In the genomic region with DNA sequence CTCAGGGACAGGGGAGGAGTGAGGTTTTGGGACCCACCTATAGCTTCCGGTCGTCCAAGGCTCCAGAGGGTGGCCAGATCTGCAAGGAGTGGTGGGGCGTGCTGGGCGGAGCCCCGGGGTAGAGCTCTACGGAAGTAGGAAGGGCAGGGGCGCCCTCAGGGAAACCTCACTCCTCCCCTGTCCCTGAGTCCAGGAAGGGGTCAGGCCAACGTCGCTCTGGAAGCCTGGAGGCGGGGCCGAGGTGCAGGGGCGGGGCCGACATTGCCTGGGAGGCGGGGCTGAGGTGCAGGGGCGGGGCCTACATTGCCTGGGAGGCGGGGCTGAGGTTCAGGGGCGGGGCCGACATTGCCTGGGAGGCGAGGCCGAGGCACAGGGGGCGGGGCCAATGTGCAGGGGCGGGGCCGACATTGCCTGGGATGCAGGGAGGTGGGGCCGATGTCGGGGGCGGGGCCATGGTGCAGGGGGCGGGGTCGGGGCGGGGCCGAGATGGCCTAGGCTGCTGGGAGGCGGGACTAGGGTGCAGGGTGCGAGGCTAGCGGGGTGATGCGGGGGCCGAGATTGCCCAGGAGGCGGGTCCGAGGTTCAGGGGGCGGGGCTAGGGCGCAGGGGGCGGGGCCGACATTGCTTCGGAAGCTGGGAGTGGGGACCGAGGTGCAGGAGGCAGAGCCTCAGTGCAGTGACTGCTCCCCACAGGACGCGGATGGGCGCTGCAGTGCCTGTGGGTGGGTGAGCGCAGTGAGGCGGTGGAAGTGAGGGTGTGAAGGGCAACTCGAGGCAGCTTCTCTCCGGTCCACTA, we compare ENCODE assay signal across 8 cellular contexts. TPM values are rescaled to one million over a fixed set of nuclear protein-coding genes. Genes with fewer than 3 reads are reported as not detected.
DNase-seq lines count a peak whose midpoint lies in the region; ATAC-seq and TF ChIP-seq lines count a peak whose summit lies in the region.

No MANE protein-coding gene starts in this region.

- H3K27me3 ChIP-seq in adrenal gland = no peaks in the 10 kb centered on the region
- no peaks in the 10 kb centered on the region for H3K27me3 ChIP-seq in iPS-15b (ENCODE audit: control insufficient read depth, insufficient read depth, low read length)

- 3 to 11% (median 6%) methylated on average over 13 to 50 of the region's 50 CpGs for WGBS in adrenal gland, 4 donors

- no peak overlapping the region for H3K4me3 Mint-ChIP-seq in T-helper 17 cell

- peaks cover 4 to 7% of the 10 kb centered on the region in 2 donors for H3K4me1 ChIP-seq in adrenal gland (replicated peaks in 1 of 2)
- no peaks in the 10 kb centered on the region for H3K4me1 ChIP-seq in iPS-15b (ENCODE audit: control insufficient read depth, insufficient read depth, low read length)

- H3K36me3 Mint-ChIP-seq in T-helper 17 cell (ENCODE audit: low read depth) = no peaks in the 10 kb centered on the region

- DNase-seq in SHP77 (lab: John Stamatoyannopoulos, UW) (peak; percentile 31 to 54), SHP77 treated with DMSO at 0.1 percent for 48 hours (lab: John Stamatoyannopoulos, UW) (no peak), T-helper 17 cell (peak; percentile 58 to 61 (median 60)), adrenal gland (peak; percentile 87 to 97 (median 91))
- peak; percentile 36 for DNase-seq in stimulated activated CD4-positive, alpha-beta T cell treated with anti-CD3 and anti-CD28 coated beads, Interleukin-2, amount 100 ng/mL, for 4 hours (ENCODE audit: low read depth)

- H3K4me3 ChIP-seq in adrenal gland = peak overlapping the region in 2 of 4 donors; percentile 2 to 50
- H3K4me3 ChIP-seq in iPS-15b (ENCODE audit: low read depth, low read length) = peak overlapping the region; percentile 63

- intact Hi-C loops in adrenal gland (cut with DNase I) = no loop called here

- H3K36me3 ChIP-seq in adrenal gland (replicated peaks in 1 of 2) (no peaks in the 10 kb centered on the region), iPS-15b (ENCODE audit: control insufficient read depth, insufficient read depth, low read length) (no peaks in the 10 kb centered on the region)

- ATAC-seq in T-helper 17 cell (peak; percentile 79), HG03442 (IDR thresholded peaks at IDR 0.05; ENCODE audit: unreplicated experiment) (no peak), GM21723 (IDR thresholded peaks at IDR 0.05; ENCODE audit: unreplicated experiment) (no peak)

- H3K27ac Mint-ChIP-seq in T-helper 17 cell = no peak overlapping the region

- H3K9ac ChIP-seq in iPS-15b (ENCODE audit: low read depth, low read length) = no peak overlapping the region

- H3K27me3 Mint-ChIP-seq in T-helper 17 cell = peaks cover 6% of the 10 kb centered on the region

- TF ChIP-seq POLR2A in adrenal gland (IDR thresholded peaks at IDR 0.05) = peak; percentile 19 to 71

- TF ChIP-seq CTCF in adrenal gland (IDR thresholded peaks at IDR 0.05) = peak in 1 of 6 experiments; percentile 18

- peak overlapping the region in 2 of 5 donors; percentile 37 to 75 for H3K27ac ChIP-seq in adrenal gland

- peaks cover 2% of the 10 kb centered on the region for H3K4me1 Mint-ChIP-seq in T-helper 17 cell

- H3K9me3 ChIP-seq in T-helper 17 cell (ENCODE audit: control insufficient read depth, low read length, poor library complexity, severe bottlenecking) (no peaks in the 10 kb centered on the region), adrenal gland (replicated peaks in 1 of 3) (no peaks in the 10 kb centered on the region), iPS-15b (ENCODE audit: control insufficient read depth, insufficient read depth, low read length) (no peaks in the 10 kb centered on the region)

RNA-seq across cellular contexts. Expression of a gene that starts 4.9 kb away (rescaled TPM):
- total RNA-seq in T-helper 17 cell (not detected), adrenal gland (10 to 100 TPM; 27.2 to 63.3 (median 50.8) TPM)
- polyA plus RNA-seq in adrenal gland = 10 to 100 TPM in 2 of 3 donors, 1 to 10 TPM in 1; 3.9 to 72.2 (median 49.7) TPM

RNA-seq across cellular contexts. Expression of a gene that starts 8.6 kb away (rescaled TPM):
- total RNA-seq in T-helper 17 cell (not detected), adrenal gland (under 1 TPM in 1 of 8 donors, not detected in 7; 0.51 TPM)
- polyA plus RNA-seq in adrenal gland = under 1 TPM in 1 of 3 donors, not detected in 2; 0.13 TPM

RNA-seq across cellular contexts. Expression of a gene that starts 27.7 kb away (rescaled TPM):
- total RNA-seq in T-helper 17 cell (1 to 10 TPM; 1.3 to 2.0 TPM), adrenal gland (100 to 1,000 TPM in 7 of 8 donors, 10 to 100 TPM in 1; 87.4 to 464 (median 176) TPM)
- polyA plus RNA-seq in adrenal gland = 100 to 1,000 TPM; 119 to 405 (median 225) TPM

RNA-seq across cellular contexts. Expression of a gene that starts 40.8 kb away (rescaled TPM):
- total RNA-seq in T-helper 17 cell (100 to 1,000 TPM; 105 to 126 TPM), adrenal gland (10 to 100 TPM; 28.4 to 76.4 (median 43.1) TPM)
- 10 to 100 TPM in 2 of 3 donors, 1 to 10 TPM in 1; 9.3 to 53.5 (median 51.6) TPM for polyA plus RNA-seq in adrenal gland

RNA-seq across cellular contexts. Expression of a gene that starts 47.1 kb away (rescaled TPM):
- not detected for total RNA-seq in T-helper 17 cell
- under 1 TPM in 3 of 8 donors, not detected in 5; 0.11 to 0.43 (median 0.18) TPM for total RNA-seq in adrenal gland
- under 1 TPM in 2 of 3 donors, not detected in 1; 0.08 to 0.10 TPM for polyA plus RNA-seq in adrenal gland

Comparison
In these comparisons a context has a peak if more than half of its experiments do, and no peak if none do; other contexts are left out.
1. RNA of a gene that starts 4.9 kb away (total RNA-seq): 27.2 to 63.3 TPM in adrenal gland; not detected in T-helper 17 cell; every median in the first group is over 10 times any median in the second.
2. RNA of a gene that starts 27.7 kb away (total RNA-seq): 87.4 to 464 TPM in adrenal gland; 1.3 to 2.0 TPM in T-helper 17 cell; every median in the first group is over 10 times any median in the second.